In genomic region chr16:588889-589657, GRCh38 we compare ENCODE assay signal across 8 cellular contexts. TPM values are rescaled to one million over a fixed set of nuclear protein-coding genes. Genes with fewer than 3 reads are reported as not detected.
DNase-seq lines count a peak whose midpoint lies in the region; ATAC-seq, FAIRE-seq and TF ChIP-seq lines count a peak whose summit lies in the region.

No MANE protein-coding gene starts in this region.

- H3K36me3 Mint-ChIP-seq in central memory CD8-positive, alpha-beta T cell (ENCODE audit: insufficient read depth): peaks cover 21% of the 10 kb centered on the region

- H3K4me3 Mint-ChIP-seq in central memory CD8-positive, alpha-beta T cell: peak overlapping the region; percentile 90

- H3K4me3 ChIP-seq in AG10803 (ENCODE audit: low read length) (peak overlapping the region; percentile 79), kidney (ENCODE audit: low read length in 2 of 2) (peak overlapping the region; percentile 78 to 82)

- H3K27me3 Mint-ChIP-seq in central memory CD8-positive, alpha-beta T cell: no peaks in the 10 kb centered on the region

- no peaks in the 10 kb centered on the region for H3K9me3 ChIP-seq in kidney (ENCODE audit: control insufficient read depth in 1 of 2, low read length in 2 of 2)

- no peak for FAIRE-seq in kidney (lab: Jason Lieb, UNC)

- peak overlapping the region; percentile 69 to 81 for H3K9ac ChIP-seq in kidney (ENCODE audit: low read length in 2 of 2)

- H3K27ac ChIP-seq in kidney (ENCODE audit: low read depth in 2 of 2, low read length in 2 of 2): peak overlapping the region; percentile 97 to 99

- peaks cover 38 to 51% of the 10 kb centered on the region in 2 donors for H3K4me1 ChIP-seq in kidney (ENCODE audit: control insufficient read depth in 1 of 2, insufficient read depth in 1 of 2, low read depth in 1 of 2, low read length in 2 of 2)

- intact Hi-C loops in kidney (cut with DNase I): no loop called here

- DNase-seq in AG10803 (ENCODE audit: low read depth) (peak; percentile 94), NCI-H345 treated with DMSO at 0.1 percent for 48 hours (lab: John Stamatoyannopoulos, UW; ENCODE audit: unreplicated experiment) (peak; percentile 85), kidney (peak; percentile 99)
- DNase-seq in central memory CD8-positive, alpha-beta T cell (ENCODE audit: low spot score in 2 of 2): peak; percentile 99
- peak; percentile 95 to 98 (median 97) for DNase-seq in stimulated activated CD4-positive, alpha-beta T cell treated with anti-CD3 and anti-CD28 coated beads, Interleukin-12 subunit alpha, Interleukin-12 subunit beta, amount 100 ng/mL, for 48 hours (ENCODE audit: low read depth in 2 of 3, low spot score in 1 of 3)

- H3K4me1 Mint-ChIP-seq in central memory CD8-positive, alpha-beta T cell: peaks cover 36% of the 10 kb centered on the region

- ATAC-seq in GM19035 (IDR thresholded peaks at IDR 0.05; ENCODE audit: unreplicated experiment): peak; percentile 72
- ATAC-seq in HG03280 (IDR thresholded peaks at IDR 0.05; ENCODE audit: unreplicated experiment): peak; percentile 74
- peak; percentile 70 to 74 for ATAC-seq in activated CD4-positive, CD25-positive, alpha-beta regulatory T cell treated with anti-CD3 and anti-CD28 coated beads, Interleukin-2, amount 50 U/mL, for 24 hours
- ATAC-seq in central memory CD8-positive, alpha-beta T cell (replicated peaks; ENCODE audit: extremely low read depth, poor library complexity, severe bottlenecking): peak; percentile 70

- H3K36me3 ChIP-seq in kidney (ENCODE audit: control insufficient read depth in 1 of 2, insufficient read depth in 2 of 2, low read length in 2 of 2): no peaks in the 10 kb centered on the region

- H3K27ac Mint-ChIP-seq in central memory CD8-positive, alpha-beta T cell (ENCODE audit: low read depth): peak overlapping the region; percentile 92

- no peak for TF ChIP-seq CTCF in AG10803 (conservative IDR thresholded peaks at IDR 0.05; ENCODE audit: low read length)
- no peak for TF ChIP-seq CTCF in kidney (IDR thresholded peaks at IDR 0.05; ENCODE audit: borderline replicate concordance, extremely low read depth, insufficient read depth)

- no peaks in the 10 kb centered on the region for H3K9me3 Mint-ChIP-seq in central memory CD8-positive, alpha-beta T cell

RNA-seq across cellular contexts. Expression of gene RAB40C, which starts 0.8 kb away (rescaled TPM):
- 24.0 TPM for total RNA-seq in kidney
- 18.1 TPM for polyA plus RNA-seq in kidney (ENCODE audit: insufficient read depth, low read depth, low replicate concordance)

RNA-seq across cellular contexts. Expression of gene PIGQ, which starts 19.3 kb away (rescaled TPM):
- total RNA-seq in kidney: 92.9 TPM
- 118 TPM for polyA plus RNA-seq in kidney (ENCODE audit: insufficient read depth, low read depth, low replicate concordance)

RNA-seq across cellular contexts. Expression of gene NHLRC4, which starts 22.3 kb away (rescaled TPM):
- 3.3 TPM for total RNA-seq in kidney
- 17.4 TPM for polyA plus RNA-seq in kidney (ENCODE audit: insufficient read depth, low read depth, low replicate concordance)

RNA-seq across cellular contexts. Expression of gene PRR35, which starts 28.9 kb away (rescaled TPM):
- total RNA-seq in kidney: 1.8 TPM
- 24.4 TPM for polyA plus RNA-seq in kidney (ENCODE audit: insufficient read depth, low read depth, low replicate concordance)

RNA-seq across cellular contexts. Expression of gene WFIKKN1, which starts 41.7 kb away (rescaled TPM):
- total RNA-seq in kidney: 0.69 TPM
- 1.8 TPM for polyA plus RNA-seq in kidney (ENCODE audit: insufficient read depth, low read depth, low replicate concordance)

Comparison
In these comparisons a context has a peak if more than half of its experiments do, and no peak if none do; other contexts are left out.
1. Peak in every context shown above with its lines: DNase-seq, ATAC-seq, H3K4me3 ChIP-seq and H3K27ac ChIP-seq.